Comparison of ENCODE assay signal across 1 cellular context in genomic region chr11:75722669-75723042, GRCh38.
TF ChIP-seq lines count a peak whose summit lies in the region.

No MANE protein-coding gene starts in this region.

TF ChIP-seq in H1, 55 proteins besides CTCF, POLR2A, EP300 and RAD21:
- no peak for TF ChIP-seq FOSL1 (IDR thresholded peaks at IDR 0.05; ENCODE audit: insufficient read depth, low read depth, low read length)
- TF ChIP-seq HDAC6 (IDR thresholded peaks at IDR 0.05; ENCODE audit: low read depth, low read length): no peak
- no peak for TF ChIP-seq CHD7 (IDR thresholded peaks at IDR 0.05; ENCODE audit: insufficient replicate concordance, low read length)
- TF ChIP-seq JUN (IDR thresholded peaks at IDR 0.05; ENCODE audit: low read depth, low read length): no peak
- TF ChIP-seq TAF1 (IDR thresholded peaks at IDR 0.05; ENCODE audit: low read depth, low read length): no peak
- no peak for TF ChIP-seq USF2 (IDR thresholded peaks at IDR 0.05; ENCODE audit: low read length)
- no peak for TF ChIP-seq ATF3 (IDR thresholded peaks at IDR 0.05; ENCODE audit: insufficient read depth, low read depth, low read length)
- TF ChIP-seq KDM4A (IDR thresholded peaks at IDR 0.05; ENCODE audit: low read depth, low read length, severe bottlenecking): no peak
- no peak for TF ChIP-seq SP1 (IDR thresholded peaks at IDR 0.05; ENCODE audit: low read depth, low read length)
- TF ChIP-seq POU5F1 (IDR thresholded peaks at IDR 0.05; ENCODE audit: low read depth, low read length): no peak
- no peak for TF ChIP-seq ZNF274 (IDR thresholded peaks at IDR 0.05; ENCODE audit: borderline replicate concordance, extremely low read depth, low read length)
- TF ChIP-seq SP4 (IDR thresholded peaks at IDR 0.05; ENCODE audit: low read length): no peak
- no peak for TF ChIP-seq RBBP5 (IDR thresholded peaks at IDR 0.05; ENCODE audit: borderline replicate concordance, low read depth, low read length)
- no peak for TF ChIP-seq PHF8 (conservative IDR thresholded peaks at IDR 0.05; ENCODE audit: low read depth, low read length)
- TF ChIP-seq CTBP2 (IDR thresholded peaks at IDR 0.05; ENCODE audit: borderline replicate concordance, insufficient read depth, insufficient read length, low read length): no peak
- no peak for TF ChIP-seq JUND (IDR thresholded peaks at IDR 0.05; ENCODE audit: low read length)
